Comparison of ENCODE assay signal across 8 cellular contexts in genomic region chr12:45990468-45991288, GRCh38. TPM values are rescaled to one million over a fixed set of nuclear protein-coding genes. Genes with fewer than 3 reads are reported as not detected.
A peak's percentile ranks its signal among the peaks of the same experiment; 100 is the strongest.
DNase-seq lines count a peak whose midpoint lies in the region; ATAC-seq and TF ChIP-seq lines count a peak whose summit lies in the region.

A gene with protein sequence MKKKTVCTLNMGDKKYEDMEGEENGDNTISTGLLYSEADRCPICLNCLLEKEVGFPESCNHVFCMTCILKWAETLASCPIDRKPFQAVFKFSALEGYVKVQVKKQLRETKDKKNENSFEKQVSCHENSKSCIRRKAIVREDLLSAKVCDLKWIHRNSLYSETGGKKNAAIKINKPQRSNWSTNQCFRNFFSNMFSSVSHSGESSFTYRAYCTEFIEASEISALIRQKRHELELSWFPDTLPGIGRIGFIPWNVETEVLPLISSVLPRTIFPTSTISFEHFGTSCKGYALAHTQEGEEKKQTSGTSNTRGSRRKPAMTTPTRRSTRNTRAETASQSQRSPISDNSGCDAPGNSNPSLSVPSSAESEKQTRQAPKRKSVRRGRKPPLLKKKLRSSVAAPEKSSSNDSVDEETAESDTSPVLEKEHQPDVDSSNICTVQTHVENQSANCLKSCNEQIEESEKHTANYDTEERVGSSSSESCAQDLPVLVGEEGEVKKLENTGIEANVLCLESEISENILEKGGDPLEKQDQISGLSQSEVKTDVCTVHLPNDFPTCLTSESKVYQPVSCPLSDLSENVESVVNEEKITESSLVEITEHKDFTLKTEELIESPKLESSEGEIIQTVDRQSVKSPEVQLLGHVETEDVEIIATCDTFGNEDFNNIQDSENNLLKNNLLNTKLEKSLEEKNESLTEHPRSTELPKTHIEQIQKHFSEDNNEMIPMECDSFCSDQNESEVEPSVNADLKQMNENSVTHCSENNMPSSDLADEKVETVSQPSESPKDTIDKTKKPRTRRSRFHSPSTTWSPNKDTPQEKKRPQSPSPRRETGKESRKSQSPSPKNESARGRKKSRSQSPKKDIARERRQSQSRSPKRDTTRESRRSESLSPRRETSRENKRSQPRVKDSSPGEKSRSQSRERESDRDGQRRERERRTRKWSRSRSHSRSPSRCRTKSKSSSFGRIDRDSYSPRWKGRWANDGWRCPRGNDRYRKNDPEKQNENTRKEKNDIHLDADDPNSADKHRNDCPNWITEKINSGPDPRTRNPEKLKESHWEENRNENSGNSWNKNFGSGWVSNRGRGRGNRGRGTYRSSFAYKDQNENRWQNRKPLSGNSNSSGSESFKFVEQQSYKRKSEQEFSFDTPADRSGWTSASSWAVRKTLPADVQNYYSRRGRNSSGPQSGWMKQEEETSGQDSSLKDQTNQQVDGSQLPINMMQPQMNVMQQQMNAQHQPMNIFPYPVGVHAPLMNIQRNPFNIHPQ (N-terminal part only) (minus strand): TSS chr12:45990574. CDS start chr12:45964167, 26,407 bp downstream.

- no peaks in the 10 kb centered on the region for H3K9me3 Mint-ChIP-seq in activated T-cell treated with anti-CD3 and anti-CD28 coated beads, Interleukin-2, amount 50 U/mL, for 4 hours

- intact Hi-C loops in Panc1 (cut with micrococcal nuclease; ENCODE audit: unreplicated experiment): loop anchor here (5.0 kb wide), 1 partner anchor 1032 kb away; no protein-coding TSS in a partner anchor

- H3K36me3 Mint-ChIP-seq in activated T-cell treated with anti-CD3 and anti-CD28 coated beads, Interleukin-2, amount 50 U/mL, for 4 hours (ENCODE audit: insufficient read depth): peaks cover 21% of the 10 kb centered on the region

- CTCF ChIA-PET in Panc1 (lab: Charles Lee): interaction anchor here (0.5 to 0.7 kb wide), 2 partner anchors 344 to 447 kb away, joined by 6 to 16 read pairs; no protein-coding TSS in a partner anchor

- H3K9ac ChIP-seq in DND-41 (ENCODE audit: low read depth, low read length): peak within 1 kb of the TSS; percentile 95
- H3K9ac ChIP-seq in KMS-11: peak within 1 kb of the TSS; percentile 90
- H3K9ac ChIP-seq in mucosa of stomach (ENCODE audit: low read length): peak within 1 kb of the TSS; percentile 98

- DNase-seq in DND-41 (peak; percentile 100), Panc1 (ENCODE audit: low read depth, low spot score) (peak; percentile 100)
- peak; percentile 100 for DNase-seq in activated T-cell treated with anti-CD3 and anti-CD28 coated beads, Interleukin-2, amount 50 U/mL, for 4 hours
- peak; percentile 100 for DNase-seq in stimulated activated CD8-positive, alpha-beta memory T cell treated with anti-CD3 and anti-CD28 coated beads, Interleukin-7, amount 100 ng/mL, for 1 hour (ENCODE audit: low read depth in 2 of 2)

- H3K4me3 Mint-ChIP-seq in activated T-cell treated with anti-CD3 and anti-CD28 coated beads, Interleukin-2, amount 50 U/mL, for 4 hours: peak within 1 kb of the TSS; percentile 95

- peak within 1 kb of the TSS; percentile 73 for H3K4me2 ChIP-seq in DND-41 (ENCODE audit: insufficient read depth, low read length)
- peak within 1 kb of the TSS; percentile 81 for H3K4me2 ChIP-seq in KMS-11

- H3K9me3 ChIP-seq in DND-41 (ENCODE audit: insufficient read depth, low read length, severe bottlenecking): no peaks in the 10 kb centered on the region
- H3K9me3 ChIP-seq in Panc1 (ENCODE audit: control insufficient read depth, insufficient read depth, low read depth, low read length): no peaks in the 10 kb centered on the region
- no peaks in the 10 kb centered on the region for H3K9me3 ChIP-seq in esophagus (ENCODE audit: control insufficient read depth in 2 of 2, insufficient read depth in 1 of 2, low read depth in 1 of 2, low read length in 1 of 2)
- no peaks in the 10 kb centered on the region for H3K9me3 ChIP-seq in mucosa of stomach (ENCODE audit: control insufficient read depth, low read length)

- no peaks in the 10 kb centered on the region for H3K27me3 Mint-ChIP-seq in activated T-cell treated with anti-CD3 and anti-CD28 coated beads, Interleukin-2, amount 50 U/mL, for 4 hours (ENCODE audit: low read depth)

- H3K27me3 ChIP-seq in DND-41 (ENCODE audit: insufficient read depth, low read length, poor library complexity) (no peaks in the 10 kb centered on the region), KMS-11 (ENCODE audit: insufficient read depth, low read depth) (no peaks in the 10 kb centered on the region), Panc1 (ENCODE audit: control insufficient read depth, insufficient read depth, low read length) (no peaks in the 10 kb centered on the region), esophagus (ENCODE audit: control insufficient read depth in 1 of 2, insufficient read depth in 2 of 2, low read length in 2 of 2) (no peaks in the 10 kb centered on the region), mucosa of stomach (ENCODE audit: control insufficient read depth, insufficient read depth, low read length) (no peaks in the 10 kb centered on the region)

- BruUV-seq in Panc1 (replicated peaks; lab: Mats Ljungman, UMichigan): no TSS peak

- TF ChIP-seq CTCF in DND-41 (IDR thresholded peaks at IDR 0.05; ENCODE audit: borderline replicate concordance, extremely low read depth, low read length, poor library complexity, severe bottlenecking): peak; percentile 100
- peak; percentile 85 for TF ChIP-seq CTCF in KMS-11 (conservative IDR thresholded peaks at IDR 0.05; ENCODE audit: low read depth, low read length)
- TF ChIP-seq CTCF in Panc1 (IDR thresholded peaks at IDR 0.05): peak; percentile 97

- H3K27ac ChIP-seq in DND-41 (ENCODE audit: low read length) (peak within 1 kb of the TSS; percentile 95), KMS-11 (peak within 1 kb of the TSS; percentile 97), Panc1 (ENCODE audit: low read length) (peak within 1 kb of the TSS; percentile 98), esophagus (ENCODE audit: low read depth in 2 of 2, low read length in 1 of 2) (peak within 1 kb of the TSS; percentile 95 to 99)

- H3K4me1 ChIP-seq in DND-41 (ENCODE audit: insufficient read depth, low read length) (peaks cover 44% of the 10 kb centered on the region), KMS-11 (ENCODE audit: low read depth, poor library complexity, severe bottlenecking) (peaks cover 39% of the 10 kb centered on the region), Panc1 (ENCODE audit: control insufficient read depth, insufficient read depth, low read length) (peaks cover 25% of the 10 kb centered on the region), esophagus (ENCODE audit: control insufficient read depth in 2 of 2, insufficient read depth in 2 of 2, low read length in 1 of 2) (no peaks in the 10 kb centered on the region), mucosa of stomach (ENCODE audit: control insufficient read depth, insufficient read depth, low read length) (peaks cover 5% of the 10 kb centered on the region)

- whole genome bisulfite sequencing in esophagus, 2 donors: 0% methylated on average over 54 of the region's 54 CpGs

- H4K20me1 ChIP-seq in DND-41 (ENCODE audit: insufficient read depth, low read length) (peaks cover 37% of the 10 kb centered on the region), KMS-11 (ENCODE audit: insufficient read depth) (peaks cover 33% of the 10 kb centered on the region)

- in situ Hi-C loops in Panc1 (cut with HindIII; ENCODE audit: low pct_unique_long_range_greater_than_20kb, low sequenced_read_pairs): no loop called here

- POLR2A ChIA-PET in Panc1 (lab: Charles Lee): interaction anchor here (0.6 to 1.3 kb wide), 4 partner anchors 80 to 1428 kb away, joined by 7 to 14 read pairs (median 8); partner anchors contain the start of gene SLC38A1

- ATAC-seq in DND-41 (ENCODE audit: insufficient read depth, low read depth) (peak; percentile 79), GM21737 (IDR thresholded peaks at IDR 0.05; ENCODE audit: unreplicated experiment) (peak; percentile 60), Panc1 (peak; percentile 89)
- ATAC-seq in activated T-cell treated with anti-CD3 and anti-CD28 coated beads, Interleukin-2, amount 50 U/mL, for 4 hours: peak; percentile 86 to 88

- H3K36me3 ChIP-seq in DND-41 (ENCODE audit: insufficient read depth, low read length) (peaks cover 23% of the 10 kb centered on the region), KMS-11 (ENCODE audit: insufficient read depth) (no peaks in the 10 kb centered on the region), Panc1 (ENCODE audit: control insufficient read depth, insufficient read depth, low read length) (peaks cover 12% of the 10 kb centered on the region), esophagus (ENCODE audit: control insufficient read depth in 2 of 2, insufficient read depth in 2 of 2, low read length in 1 of 2) (no peaks in the 10 kb centered on the region), mucosa of stomach (ENCODE audit: control insufficient read depth, insufficient read depth, low read length) (no peaks in the 10 kb centered on the region)

- H3K79me2 ChIP-seq in DND-41 (ENCODE audit: insufficient read depth, low read length) (peaks cover 51% of the 10 kb centered on the region), KMS-11 (ENCODE audit: insufficient read depth, low read depth) (peaks cover 44% of the 10 kb centered on the region)

- peak within 1 kb of the TSS; percentile 84 for H2AFZ ChIP-seq in DND-41 (ENCODE audit: low read depth, low read length)
- H2AFZ ChIP-seq in KMS-11 (ENCODE audit: low read depth): peak within 1 kb of the TSS; percentile 87

- peak within 1 kb of the TSS; percentile 79 to 81 for H3K4me3 ChIP-seq in DND-41 (ENCODE audit: low read depth in 1 of 2, low read length in 2 of 2)
- no peak within 1 kb of the TSS for H3K4me3 ChIP-seq in KMS-11 (IDR thresholded peaks at IDR 0.05; ENCODE audit: insufficient read depth, low read depth, low read length)
- peak within 1 kb of the TSS; percentile 75 to 88 for H3K4me3 ChIP-seq in Panc1 (ENCODE audit: low read depth in 2 of 2, low read length in 2 of 2)
- peak within 1 kb of the TSS; percentile 80 to 90 for H3K4me3 ChIP-seq in esophagus (ENCODE audit: low read depth in 1 of 2, low read length in 2 of 2)
- peak within 1 kb of the TSS; percentile 68 for H3K4me3 ChIP-seq in mucosa of stomach (ENCODE audit: low read length)

- peaks cover 47% of the 10 kb centered on the region for H3K4me1 Mint-ChIP-seq in activated T-cell treated with anti-CD3 and anti-CD28 coated beads, Interleukin-2, amount 50 U/mL, for 4 hours (ENCODE audit: low read depth)

RNA-seq across cellular contexts. Expression of the gene that starts here (rescaled TPM):
- total RNA-seq in Panc1 (2021; ENCODE audit: unreplicated experiment): 98.3 TPM
- 45.5 TPM for polyA plus RNA-seq in Panc1 (2012; ENCODE audit: insufficient read length)
- 10 to 100 TPM; 92.2 to 94.9 (median 93.7) TPM for total RNA-seq in activated T-cell treated with anti-CD3 and anti-CD28 coated beads, Interleukin-2, amount 50 U/mL, for 4 hours
- polyA plus RNA-seq in esophagus: 10 to 100 TPM; 19.4 to 23.4 TPM
